Comparison of ENCODE assay signal across 8 cellular contexts in genomic region chr11:115912484-115912945, GRCh38.
DNase-seq lines count a peak whose midpoint lies in the region; ATAC-seq lines count a peak whose summit lies in the region.

No MANE protein-coding gene starts in this region.

- DNase-seq in NCI-H1417 (lab: John Stamatoyannopoulos, UW) (peak; percentile 38 to 51 (median 42)), NCI-H1417 treated with DMSO at 0.1 percent for 48 hours (lab: John Stamatoyannopoulos, UW) (no peak), SW480 (ENCODE audit: low spot score) (peak; percentile 28), renal cortical epithelial cell (ENCODE audit: low read depth) (peak; percentile 32), EL (no peak), mesenteric fat pad (ENCODE audit: low spot score) (no peak), T-helper 9 cell (no peak)

- peak; percentile 73 for ATAC-seq in HG03175 (IDR thresholded peaks at IDR 0.05; ENCODE audit: unreplicated experiment)

Comparison
In these comparisons a context has a peak if more than half of its experiments do, and no peak if none do; other contexts are left out.
1. DNase-seq: peak in NCI-H1417 (3 of 3), SW480 (single experiment) and renal cortical epithelial cell (single experiment); none in NCI-H1417 treated with DMSO at 0.1 percent for 48 hours (single experiment), EL (single experiment), mesenteric fat pad (single experiment) and T-helper 9 cell (single experiment).